2 cellular contexts compared by ENCODE assay signal in the genomic region with DNA sequence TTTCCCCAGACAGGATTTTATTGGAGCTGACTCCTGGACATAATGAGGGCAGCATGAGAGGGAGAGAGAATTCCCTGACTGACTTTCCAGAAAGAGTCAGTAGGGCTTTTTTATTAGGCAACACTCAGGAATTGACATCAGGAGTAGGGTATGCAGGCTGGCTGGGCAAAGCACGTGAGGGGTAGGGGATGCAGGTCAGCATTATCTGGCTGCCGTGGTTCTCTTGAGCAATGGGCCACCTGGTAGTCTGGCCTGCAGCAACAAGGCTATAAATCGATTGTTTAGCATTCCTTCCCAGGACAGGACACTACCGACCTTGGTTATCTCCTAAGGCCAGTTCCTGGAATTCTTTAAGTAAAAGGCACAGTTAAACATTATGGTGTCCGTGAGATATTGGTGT.
TF ChIP-seq lines count a peak whose summit lies in the region.

No MANE protein-coding gene starts in this region.

TF ChIP-seq in A549, 52 proteins besides CTCF, POLR2A, EP300 and RAD21:
- TF ChIP-seq JUN (IDR thresholded peaks at IDR 0.05), result peak; percentile 63 to 71; a peak in 3 of 5 replicates
- TF ChIP-seq BHLHE40 (IDR thresholded peaks at IDR 0.05; ENCODE audit: low read depth, low read length), result 0 out of 2 replicates have a peak, but pooled peaks have one; percentile 27
- TF ChIP-seq JUNB (IDR thresholded peaks at IDR 0.05), result peak; percentile 74
- no peak for TF ChIP-seq FOSL2 (IDR thresholded peaks at IDR 0.05)
- TF ChIP-seq FOSL2 (CRISPR knock-in tag; IDR thresholded peaks at IDR 0.05), result peak; percentile 38; the same call in 1 of the 2 replicates
- TF ChIP-seq CEBPB (IDR thresholded peaks at IDR 0.05), result peak; percentile 71 to 82; a peak in 3 of 4 replicates
- TF ChIP-seq, protein P1, sequence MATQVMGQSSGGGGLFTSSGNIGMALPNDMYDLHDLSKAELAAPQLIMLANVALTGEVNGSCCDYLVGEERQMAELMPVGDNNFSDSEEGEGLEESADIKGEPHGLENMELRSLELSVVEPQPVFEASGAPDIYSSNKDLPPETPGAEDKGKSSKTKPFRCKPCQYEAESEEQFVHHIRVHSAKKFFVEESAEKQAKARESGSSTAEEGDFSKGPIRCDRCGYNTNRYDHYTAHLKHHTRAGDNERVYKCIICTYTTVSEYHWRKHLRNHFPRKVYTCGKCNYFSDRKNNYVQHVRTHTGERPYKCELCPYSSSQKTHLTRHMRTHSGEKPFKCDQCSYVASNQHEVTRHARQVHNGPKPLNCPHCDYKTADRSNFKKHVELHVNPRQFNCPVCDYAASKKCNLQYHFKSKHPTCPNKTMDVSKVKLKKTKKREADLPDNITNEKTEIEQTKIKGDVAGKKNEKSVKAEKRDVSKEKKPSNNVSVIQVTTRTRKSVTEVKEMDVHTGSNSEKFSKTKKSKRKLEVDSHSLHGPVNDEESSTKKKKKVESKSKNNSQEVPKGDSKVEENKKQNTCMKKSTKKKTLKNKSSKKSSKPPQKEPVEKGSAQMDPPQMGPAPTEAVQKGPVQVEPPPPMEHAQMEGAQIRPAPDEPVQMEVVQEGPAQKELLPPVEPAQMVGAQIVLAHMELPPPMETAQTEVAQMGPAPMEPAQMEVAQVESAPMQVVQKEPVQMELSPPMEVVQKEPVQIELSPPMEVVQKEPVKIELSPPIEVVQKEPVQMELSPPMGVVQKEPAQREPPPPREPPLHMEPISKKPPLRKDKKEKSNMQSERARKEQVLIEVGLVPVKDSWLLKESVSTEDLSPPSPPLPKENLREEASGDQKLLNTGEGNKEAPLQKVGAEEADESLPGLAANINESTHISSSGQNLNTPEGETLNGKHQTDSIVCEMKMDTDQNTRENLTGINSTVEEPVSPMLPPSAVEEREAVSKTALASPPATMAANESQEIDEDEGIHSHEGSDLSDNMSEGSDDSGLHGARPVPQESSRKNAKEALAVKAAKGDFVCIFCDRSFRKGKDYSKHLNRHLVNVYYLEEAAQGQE (IDR thresholded peaks at IDR 0.05), result no peak
- TF ChIP-seq SMC3 (IDR thresholded peaks at IDR 0.05), result no peak
- TF ChIP-seq NR3C1 (IDR thresholded peaks at IDR 0.05), result no peak
- peak; percentile 83 for TF ChIP-seq GATA3 (IDR thresholded peaks at IDR 0.05; ENCODE audit: borderline replicate concordance)
- peak; percentile 7 for TF ChIP-seq MAFK (IDR thresholded peaks at IDR 0.05; ENCODE audit: partially characterized antibody)
- TF ChIP-seq HDAC2 (IDR thresholded peaks at IDR 0.05), result no peak
- TF ChIP-seq, protein P2, sequence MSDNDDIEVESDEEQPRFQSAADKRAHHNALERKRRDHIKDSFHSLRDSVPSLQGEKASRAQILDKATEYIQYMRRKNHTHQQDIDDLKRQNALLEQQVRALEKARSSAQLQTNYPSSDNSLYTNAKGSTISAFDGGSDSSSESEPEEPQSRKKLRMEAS (IDR thresholded peaks at IDR 0.05), result 0 out of 2 replicates have a peak, but pooled peaks have one; percentile 19
- TF ChIP-seq CBX8 (IDR thresholded peaks at IDR 0.05), result no peak

TF ChIP-seq in IMR-90, 13 proteins besides CTCF, POLR2A, EP300 and RAD21:
- TF ChIP-seq CHD1 (IDR thresholded peaks at IDR 0.05; ENCODE audit: low read depth, low read length), result no peak
- TF ChIP-seq MAZ (IDR thresholded peaks at IDR 0.05; ENCODE audit: borderline replicate concordance, low read depth, low read length), result no peak
- no peak for TF ChIP-seq CEBPB (IDR thresholded peaks at IDR 0.05; ENCODE audit: low read depth, low read length)
TF ChIP-seq in IMR-90: peak in this region for 0.
